ENCODE assay signal across 8 cellular contexts in genomic region chr19:54390942-54391577, GRCh38. TPM values are rescaled to one million over a fixed set of nuclear protein-coding genes. Genes with fewer than 3 reads are reported as not detected.
DNase-seq lines count a peak whose midpoint lies in the region; ATAC-seq and TF ChIP-seq lines count a peak whose summit lies in the region.

No MANE protein-coding gene starts in this region.

- DNase-seq in AG09319 (ENCODE audit: extremely low read depth, low read depth): peak; percentile 14
- DNase-seq in GM20000 (ENCODE audit: low spot score): peak; percentile 67
- DNase-seq in NCI-H774 (lab: John Stamatoyannopoulos, UW): peak; percentile 2
- DNase-seq in activated CD8-positive, alpha-beta memory T cell treated with anti-CD3 and anti-CD28 coated beads, Interleukin-2, amount 50 U/mL, for 48 hours: peak; percentile 76
- DNase-seq in esophagus muscularis mucosa (ENCODE audit: extremely low spot score): no peak
- DNase-seq in transverse colon: peak; percentile 40

- H3K27me3 ChIP-seq in esophagus muscularis mucosa (peaks cover 0 to 88% (median 2%) of the 10 kb centered on the region in 4 donors), neural cell (ENCODE audit: insufficient read depth, low read depth, low read length) (no peaks in the 10 kb centered on the region), transverse colon (peaks cover 52% of the 10 kb centered on the region)

- TF ChIP-seq POLR2A in esophagus muscularis mucosa (IDR thresholded peaks at IDR 0.05; ENCODE audit: low read depth): no peak
- no peak for TF ChIP-seq POLR2A in transverse colon (IDR thresholded peaks at IDR 0.05)

- ATAC-seq in HG02678 (IDR thresholded peaks at IDR 0.05; ENCODE audit: unreplicated experiment): no peak

- H3K9me2 ChIP-seq in neural cell (ENCODE audit: insufficient read depth, low read length): no peaks in the 10 kb centered on the region

- no peak for TF ChIP-seq EP300 in esophagus muscularis mucosa (IDR thresholded peaks at IDR 0.05)
- no peak for TF ChIP-seq EP300 in neural cell (conservative IDR thresholded peaks at IDR 0.05; ENCODE audit: poor library complexity, severe bottlenecking)
- TF ChIP-seq EP300 in transverse colon (IDR thresholded peaks at IDR 0.05; ENCODE audit: low read depth): no peak

- no peaks in the 10 kb centered on the region for H3K9me3 ChIP-seq in esophagus muscularis mucosa
- H3K9me3 ChIP-seq in neural cell (ENCODE audit: low read length): no peaks in the 10 kb centered on the region
- no peaks in the 10 kb centered on the region for H3K9me3 ChIP-seq in transverse colon

- peak; percentile 92 for TF ChIP-seq RAD21 in neural cell (conservative IDR thresholded peaks at IDR 0.05)

- peak; percentile 68 for TF ChIP-seq CTCF in AG09319 (IDR thresholded peaks at IDR 0.05; ENCODE audit: low read depth, low read length)
- TF ChIP-seq CTCF in GM20000 (IDR thresholded peaks at IDR 0.05; ENCODE audit: extremely low read depth, missing control alignments): peak; percentile 45
- TF ChIP-seq CTCF in esophagus muscularis mucosa (IDR thresholded peaks at IDR 0.05): peak; percentile 54 to 72 (median 58)
- peak; percentile 96 for TF ChIP-seq CTCF in neural cell (IDR thresholded peaks at IDR 0.05; ENCODE audit: poor library complexity, severe bottlenecking)
- TF ChIP-seq CTCF in transverse colon (IDR thresholded peaks at IDR 0.05): peak; percentile 64 to 74 (median 69)

- no peaks in the 10 kb centered on the region for H3F3A ChIP-seq in neural cell (ENCODE audit: insufficient read depth, low read length, poor library complexity, severe bottlenecking)

- H3K36me3 ChIP-seq in esophagus muscularis mucosa: no peaks in the 10 kb centered on the region
- H3K36me3 ChIP-seq in neural cell (ENCODE audit: insufficient read depth, low read length): no peaks in the 10 kb centered on the region
- H3K36me3 ChIP-seq in transverse colon: no peaks in the 10 kb centered on the region

- H3K4me1 ChIP-seq in esophagus muscularis mucosa: peaks cover 0 to 10% (median 8%) of the 10 kb centered on the region in 4 donors
- H3K4me1 ChIP-seq in transverse colon: peaks cover 0 to 13% (median 0%) of the 10 kb centered on the region in 4 donors

- peak overlapping the region; percentile 7 for H2AFZ ChIP-seq in neural cell (ENCODE audit: low read depth, low read length)

- H4K20me1 ChIP-seq in neural cell (ENCODE audit: insufficient read depth): no peaks in the 10 kb centered on the region

- 15% methylated on average over 7 of the region's 7 CpGs for WGBS in esophagus muscularis mucosa
- 25 to 27% methylated on average over 7 of the region's 7 CpGs for WGBS in transverse colon (ENCODE audit: low coverage in 1 of 2), 2 donors

- in situ Hi-C loops in transverse colon (cut with MboI; ENCODE audit: low pct_ligation_motif_present in 1 of 4, low pct_unique_long_range_greater_than_20kb in 1 of 4, low sequenced_read_pairs in 3 of 4): loop anchor here in 1 of 4 donors (10.0 kb wide), 1 partner anchor 66 kb away; no protein-coding TSS in a partner anchor

- H3K9ac ChIP-seq in neural cell (ENCODE audit: low read length): peak overlapping the region; percentile 23

- no peak overlapping the region for H3K4me2 ChIP-seq in neural cell (ENCODE audit: low read length)

- no peaks in the 10 kb centered on the region for H3K79me2 ChIP-seq in neural cell (replicated peaks; ENCODE audit: insufficient read depth, low read length)

- H3K27ac ChIP-seq in esophagus muscularis mucosa (replicated peaks in 1 of 4): no peak overlapping the region
- no peak overlapping the region for H3K27ac ChIP-seq in neural cell (ENCODE audit: low read length)
- H3K27ac ChIP-seq in transverse colon: no peak overlapping the region

- H3K4me3 ChIP-seq in esophagus muscularis mucosa: no peak overlapping the region
- no peak overlapping the region for H3K4me3 ChIP-seq in neural cell (ENCODE audit: low read length)
- H3K4me3 ChIP-seq in transverse colon: no peak overlapping the region

- intact Hi-C loops in esophagus muscularis mucosa (cut with DNase I): no loop called here
- intact Hi-C loops in transverse colon (cut with DNase I; ENCODE audit: low total_unique reads): no loop called here

TF ChIP-seq in neural cell, 6 proteins besides CTCF, POLR2A, EP300 and RAD21:
- no peak for TF ChIP-seq EZH2 (IDR thresholded peaks at IDR 0.05; ENCODE audit: borderline replicate concordance, insufficient read depth, low read length, poor library complexity, severe bottlenecking)
- TF ChIP-seq TAF1 (IDR thresholded peaks at IDR 0.05; ENCODE audit: low read depth): no peak
- TF ChIP-seq SMC3 (conservative IDR thresholded peaks at IDR 0.05; ENCODE audit: poor library complexity): peak; percentile 88
- no peak for TF ChIP-seq POLR2AphosphoS5 (IDR thresholded peaks at IDR 0.05)
- peak; percentile 35 for TF ChIP-seq MXI1 (conservative IDR thresholded peaks at IDR 0.05; ENCODE audit: poor library complexity, severe bottlenecking)
- TF ChIP-seq, protein P1, sequence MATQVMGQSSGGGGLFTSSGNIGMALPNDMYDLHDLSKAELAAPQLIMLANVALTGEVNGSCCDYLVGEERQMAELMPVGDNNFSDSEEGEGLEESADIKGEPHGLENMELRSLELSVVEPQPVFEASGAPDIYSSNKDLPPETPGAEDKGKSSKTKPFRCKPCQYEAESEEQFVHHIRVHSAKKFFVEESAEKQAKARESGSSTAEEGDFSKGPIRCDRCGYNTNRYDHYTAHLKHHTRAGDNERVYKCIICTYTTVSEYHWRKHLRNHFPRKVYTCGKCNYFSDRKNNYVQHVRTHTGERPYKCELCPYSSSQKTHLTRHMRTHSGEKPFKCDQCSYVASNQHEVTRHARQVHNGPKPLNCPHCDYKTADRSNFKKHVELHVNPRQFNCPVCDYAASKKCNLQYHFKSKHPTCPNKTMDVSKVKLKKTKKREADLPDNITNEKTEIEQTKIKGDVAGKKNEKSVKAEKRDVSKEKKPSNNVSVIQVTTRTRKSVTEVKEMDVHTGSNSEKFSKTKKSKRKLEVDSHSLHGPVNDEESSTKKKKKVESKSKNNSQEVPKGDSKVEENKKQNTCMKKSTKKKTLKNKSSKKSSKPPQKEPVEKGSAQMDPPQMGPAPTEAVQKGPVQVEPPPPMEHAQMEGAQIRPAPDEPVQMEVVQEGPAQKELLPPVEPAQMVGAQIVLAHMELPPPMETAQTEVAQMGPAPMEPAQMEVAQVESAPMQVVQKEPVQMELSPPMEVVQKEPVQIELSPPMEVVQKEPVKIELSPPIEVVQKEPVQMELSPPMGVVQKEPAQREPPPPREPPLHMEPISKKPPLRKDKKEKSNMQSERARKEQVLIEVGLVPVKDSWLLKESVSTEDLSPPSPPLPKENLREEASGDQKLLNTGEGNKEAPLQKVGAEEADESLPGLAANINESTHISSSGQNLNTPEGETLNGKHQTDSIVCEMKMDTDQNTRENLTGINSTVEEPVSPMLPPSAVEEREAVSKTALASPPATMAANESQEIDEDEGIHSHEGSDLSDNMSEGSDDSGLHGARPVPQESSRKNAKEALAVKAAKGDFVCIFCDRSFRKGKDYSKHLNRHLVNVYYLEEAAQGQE (IDR thresholded peaks at IDR 0.05; ENCODE audit: borderline replicate concordance): no peak

RNA-seq across cellular contexts. Expression of gene TTYH1, which starts 24.2 kb away (rescaled TPM):
- total RNA-seq in esophagus muscularis mucosa (1 to 10 TPM in 3 of 4 donors, under 1 TPM in 1; 0.83 to 8.0 (median 5.6) TPM), transverse colon (1 to 10 TPM; 1.1 to 7.5 (median 3.0) TPM)
- polyA plus RNA-seq in neural cell: 33.4 and 36.1 TPM in 2 replicates
- polyA minus RNA-seq in neural cell: 23.4 and 35.3 TPM in 2 replicates

RNA-seq across cellular contexts. Expression of gene LAIR1, which starts 26.3 kb away (rescaled TPM):
- total RNA-seq in esophagus muscularis mucosa (10 to 100 TPM in 3 of 4 donors, 1 to 10 TPM in 1; 7.6 to 23.4 (median 13.0) TPM), transverse colon (10 to 100 TPM in 2 of 4 donors, 1 to 10 TPM in 2; 1.9 to 18.4 (median 7.3) TPM)
- not detected in 2 replicates for polyA plus RNA-seq in neural cell
- not detected in 2 replicates for polyA minus RNA-seq in neural cell

RNA-seq across cellular contexts. Expression of gene LILRA4, which starts 52.1 kb away (rescaled TPM):
- not detected for total RNA-seq in esophagus muscularis mucosa
- not detected in 2 replicates for polyA plus RNA-seq in neural cell
- polyA minus RNA-seq in neural cell: not detected in 2 replicates
- total RNA-seq in transverse colon: under 1 TPM in 2 of 4 donors, not detected in 2; 0.14 to 0.79 TPM

RNA-seq across cellular contexts. Expression of gene LENG8, which starts 57.9 kb away (rescaled TPM):
- 100 to 1,000 TPM in 1 of 4 donors, 10 to 100 TPM in 3; 42.9 to 115 (median 72.2) TPM for total RNA-seq in esophagus muscularis mucosa
- 24.2 and 50.8 TPM in 2 replicates for polyA plus RNA-seq in neural cell
- polyA minus RNA-seq in neural cell: 54.8 and 72.5 TPM in 2 replicates
- 1,000 to 10,000 TPM in 1 of 4 donors, 100 to 1,000 TPM in 3; 194 to 1,037 (median 566) TPM for total RNA-seq in transverse colon

Comparison
In these comparisons a context has a peak if more than half of its experiments do, and no peak if none do; other contexts are left out.
1. CTCF ChIP-seq: peak in every context shown above with its lines; median percentile 96 in neural cell; 69 in transverse colon; 68 in AG09319; 58 in esophagus muscularis mucosa; 45 in GM20000.